ENCODE assay signal across 9 cellular contexts in genomic region chr20:51660741-51661608, GRCh38.
DNase-seq lines count a peak whose midpoint lies in the region; ATAC-seq, FAIRE-seq and TF ChIP-seq lines count a peak whose summit lies in the region.
"Had no signal": no experiment of that assay in that cellular context is flagged by ENCODE, and none has a peak within 500 bp of the region (broad histone marks: within the 10 kb centered on the region; RNA-seq: fewer than 3 reads in every experiment).

No MANE protein-coding gene starts in this region.

- no peaks in the 10 kb centered on the region for H3K27me3 ChIP-seq in neural progenitor cell
- no peaks in the 10 kb centered on the region for H3K27me3 ChIP-seq in small intestine (ENCODE audit: control insufficient read depth in 2 of 2, insufficient read depth in 2 of 2, low read length in 2 of 2)

- H3K4me1 Mint-ChIP-seq in neural progenitor cell, result peaks cover 10% of the 10 kb centered on the region

- DNase-seq in EL, result peak; percentile 94
- peak; percentile 45 for DNase-seq in NCI-H226
- peak; percentile 93 for DNase-seq in dermis blood vessel endothelial cell
- no peak for DNase-seq in neural progenitor cell (ENCODE audit: low spot score)
- no peak for DNase-seq in small intestine
- no peak for DNase-seq in SHP77 treated with DMSO at 0.1 percent for 48 hours (lab: John Stamatoyannopoulos, UW)
- DNase-seq: NCI-H774 had no signal

- WGBS in small intestine, 3 donors, result 71 to 81% (median 81%) methylated on average over 6 of the region's 6 CpGs

- no peaks in the 10 kb centered on the region for H3K9me3 Mint-ChIP-seq in neural progenitor cell

- H3K4me2 ChIP-seq in neural progenitor cell, result no peak overlapping the region

- no peak overlapping the region for H3K4me3 ChIP-seq in neural progenitor cell
- no peak overlapping the region for H3K4me3 ChIP-seq in small intestine (ENCODE audit: low read depth in 1 of 2, low read length in 2 of 2)

- ATAC-seq in GM19455 (IDR thresholded peaks at IDR 0.05; ENCODE audit: unreplicated experiment), result no peak
- no peak for ATAC-seq in HG02759 (IDR thresholded peaks at IDR 0.05; ENCODE audit: unreplicated experiment)

- H2AFZ ChIP-seq in neural progenitor cell (replicated peaks), result no peak overlapping the region

- H3K9me3 ChIP-seq in neural progenitor cell (ENCODE audit: low read depth) (no peaks in the 10 kb centered on the region), small intestine (ENCODE audit: control insufficient read depth, low read depth) (no peaks in the 10 kb centered on the region)

- peaks cover 3% of the 10 kb centered on the region for H3K36me3 Mint-ChIP-seq in neural progenitor cell

- H3K27ac Mint-ChIP-seq in neural progenitor cell, result peak overlapping the region; percentile 60

- no peaks in the 10 kb centered on the region for H4K20me1 ChIP-seq in neural progenitor cell (ENCODE audit: low read depth)

- H3K9ac ChIP-seq in neural progenitor cell, result no peak overlapping the region

- H3K27me3 Mint-ChIP-seq in neural progenitor cell (ENCODE audit: insufficient read depth, low read depth), result no peaks in the 10 kb centered on the region

- no peaks in the 10 kb centered on the region for H3K36me3 ChIP-seq in neural progenitor cell
- H3K36me3 ChIP-seq in small intestine (ENCODE audit: control insufficient read depth in 2 of 2, insufficient read depth in 2 of 2, low read length in 2 of 2), result peaks cover 0 to 5% of the 10 kb centered on the region in 2 donors

- no peaks in the 10 kb centered on the region for H3K79me2 ChIP-seq in neural progenitor cell (ENCODE audit: low read depth)

- H3F3A ChIP-seq in neural progenitor cell (ENCODE audit: low read depth), result no peaks in the 10 kb centered on the region

- no peak for TF ChIP-seq CTCF in neural progenitor cell (IDR thresholded peaks at IDR 0.05)

- no peak for FAIRE-seq in small intestine (lab: Jason Lieb, UNC)

- H3K4me1 ChIP-seq in neural progenitor cell (peaks cover 6% of the 10 kb centered on the region), small intestine (ENCODE audit: control insufficient read depth in 2 of 2, insufficient read depth in 1 of 2, low read depth in 1 of 2, low read length in 1 of 2) (no peaks in the 10 kb centered on the region)

- H3K27ac ChIP-seq in neural progenitor cell (no peak overlapping the region), small intestine (ENCODE audit: low read depth in 1 of 2, low read length in 1 of 2) (no peak overlapping the region)

- no peak overlapping the region for H3K4me3 Mint-ChIP-seq in neural progenitor cell

Comparison
In these comparisons a context has a peak if more than half of its experiments do, and no peak if none do; other contexts are left out.
1. DNase-seq: peak in EL (single experiment), NCI-H226 (single experiment) and dermis blood vessel endothelial cell (single experiment); none in neural progenitor cell (single experiment), small intestine (single experiment) and SHP77 treated with DMSO at 0.1 percent for 48 hours (single experiment).